1 cellular context compared by ENCODE assay signal in the genomic region with DNA sequence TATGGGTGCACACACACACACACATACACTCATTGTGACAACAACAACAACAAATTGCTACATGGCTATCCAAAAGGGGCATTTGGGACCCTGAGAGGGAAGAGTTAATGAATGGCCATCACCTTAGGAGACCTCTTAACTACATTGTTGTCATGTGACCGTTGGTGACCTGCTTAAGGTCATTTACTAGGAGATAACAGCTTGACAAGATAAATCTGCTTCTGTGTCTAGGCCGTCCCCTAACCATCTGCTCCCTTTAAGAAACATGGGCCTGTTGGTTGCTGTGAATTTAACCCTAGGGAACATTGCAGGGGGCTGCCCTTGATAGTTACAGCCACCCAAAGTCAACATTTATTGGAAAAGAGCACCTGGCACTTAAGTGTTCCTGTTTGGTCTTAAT.
A peak's percentile ranks its signal among the peaks of the same experiment; 100 is the strongest.
TF ChIP-seq lines count a peak whose summit lies in the region.

No MANE protein-coding gene starts in this region.

TF ChIP-seq in HepG2, 621 proteins besides CTCF, POLR2A, EP300 and RAD21:
- TF ChIP-seq, protein P1, sequence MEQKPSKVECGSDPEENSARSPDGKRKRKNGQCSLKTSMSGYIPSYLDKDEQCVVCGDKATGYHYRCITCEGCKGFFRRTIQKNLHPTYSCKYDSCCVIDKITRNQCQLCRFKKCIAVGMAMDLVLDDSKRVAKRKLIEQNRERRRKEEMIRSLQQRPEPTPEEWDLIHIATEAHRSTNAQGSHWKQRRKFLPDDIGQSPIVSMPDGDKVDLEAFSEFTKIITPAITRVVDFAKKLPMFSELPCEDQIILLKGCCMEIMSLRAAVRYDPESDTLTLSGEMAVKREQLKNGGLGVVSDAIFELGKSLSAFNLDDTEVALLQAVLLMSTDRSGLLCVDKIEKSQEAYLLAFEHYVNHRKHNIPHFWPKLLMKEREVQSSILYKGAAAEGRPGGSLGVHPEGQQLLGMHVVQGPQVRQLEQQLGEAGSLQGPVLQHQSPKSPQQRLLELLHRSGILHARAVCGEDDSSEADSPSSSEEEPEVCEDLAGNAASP (CRISPR knock-in tag; IDR thresholded peaks at IDR 0.05; ENCODE audit: borderline replicate concordance): peak; percentile 36; the same call in 1 of the 2 replicates
- no peak for TF ChIP-seq ZFP62 (CRISPR knock-in tag; IDR thresholded peaks at IDR 0.05)
